Comparison of ENCODE assay signal across 20 cellular contexts in the genomic region with DNA sequence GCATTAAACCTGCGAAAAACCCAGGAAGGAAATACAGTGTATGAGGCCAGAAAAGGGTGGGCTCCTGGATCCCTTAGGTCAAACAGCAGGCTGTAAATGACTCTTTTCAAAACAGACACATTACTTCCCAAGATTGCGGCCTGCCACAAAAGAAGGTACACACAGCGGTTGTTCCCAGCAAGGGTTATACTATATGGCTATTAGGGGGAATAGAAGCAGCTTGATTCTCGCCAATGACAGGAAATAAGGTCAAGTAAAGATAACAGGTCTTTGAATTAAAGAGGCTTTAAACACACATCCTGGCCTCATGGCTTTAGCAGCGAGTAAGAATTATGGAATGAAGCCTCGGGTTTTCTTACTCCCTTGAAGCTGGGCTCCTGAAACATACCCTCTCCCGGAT. TPM values are rescaled to one million over a fixed set of nuclear protein-coding genes. Genes with fewer than 3 reads are reported as not detected.
"Had no signal": no experiment of that assay in that cellular context is flagged by ENCODE, and none has a peak within 500 bp of the region (broad histone marks: within the 10 kb centered on the region; RNA-seq: fewer than 3 reads in every experiment).

No MANE protein-coding gene starts in this region.

- H3K4me3 ChIP-seq: breast epithelium, heart right ventricle, pancreas, psoas muscle, right atrium auricular region, tibial artery had no signal

- H3K27me3 ChIP-seq: breast epithelium, pancreas, right atrium auricular region, tibial artery had no signal

- H3K4me1 ChIP-seq: breast epithelium, heart right ventricle, pancreas, psoas muscle, right atrium auricular region, tibial artery had no signal

- DNase-seq: activated CD4-positive, alpha-beta memory T cell treated with anti-CD3 and anti-CD28 coated beads for 36 hours; activated CD4-positive, alpha-beta T cell treated with anti-CD3 and anti-CD28 coated beads for 48 hours; activated naive CD4-positive, alpha-beta T cell treated with Interleukin-2 at 50 U/mL for 16 hours; activated naive CD8-positive, alpha-beta T cell treated with anti-CD3 and anti-CD28 coated beads for 36 hours; activated T-cell treated with anti-CD3 and anti-CD28 coated beads, Interleukin-2, amount 50 U/mL, for 48 hours; heart right ventricle; pancreas; psoas muscle; stimulated activated CD4-positive, alpha-beta T cell treated with anti-CD3 and anti-CD28 coated beads, Interleukin-1b, Interleukin-23, amount 100 ng/mL, for 48 hours; stimulated activated naive CD8-positive, alpha-beta T cell treated with anti-CD3 and anti-CD28 coated beads, Interleukin-15, amount 100 ng/mL, for 72 hours; SW 1271; T-helper 17 cell; tibial artery had no signal

- H3K9me3 ChIP-seq: pancreas had no signal

- H3K36me3 ChIP-seq: breast epithelium, heart right ventricle, pancreas, right atrium auricular region, tibial artery had no signal

- ATAC-seq: heart right ventricle; natural killer cell treated with Interleukin-12 subunit alpha and Interleukin-12 subunit beta and Interleukin-15 and Interleukin-18, amount 100 ng/mL, for 72 hours; pancreas; psoas muscle; stimulated activated effector memory CD8-positive, alpha-beta T cell treated with anti-CD3 and anti-CD28 coated beads, Interleukin-12 subunit alpha, Interleukin-12 subunit beta, amount 100 ng/mL, for 72 hours; stimulated activated naive CD8-positive, alpha-beta T cell treated with anti-CD3 and anti-CD28 coated beads, Interleukin-15, amount 100 ng/mL, for 72 hours; T-helper 17 cell had no signal

- H3K27ac ChIP-seq: breast epithelium, epithelial cell of prostate, heart right ventricle, pancreas, psoas muscle, right atrium auricular region, tibial artery had no signal

RNA-seq across cellular contexts. Expression of a gene that starts 58.3 kb away (rescaled TPM):
- total RNA-seq: activated CD4-positive, alpha-beta memory T cell treated with anti-CD3 and anti-CD28 coated beads for 36 hours; activated naive CD8-positive, alpha-beta T cell treated with anti-CD3 and anti-CD28 coated beads for 36 hours; fibroblast of villous mesenchyme; heart right ventricle; natural killer cell treated with Interleukin-12 subunit alpha and Interleukin-12 subunit beta and Interleukin-15 and Interleukin-18, amount 100 ng/mL, for 72 hours; pancreas; psoas muscle; right atrium auricular region; T-helper 17 cell; urinary bladder had no signal
- polyA plus RNA-seq: heart right ventricle, urinary bladder had no signal
